ENCODE assay signal across 8 cellular contexts in genomic region chr17:40317880-40318834, GRCh38. TPM values are rescaled to one million over a fixed set of nuclear protein-coding genes. Genes with fewer than 3 reads are reported as not detected.
DNase-seq lines count a peak whose midpoint lies in the region; ATAC-seq and TF ChIP-seq lines count a peak whose summit lies in the region.

No MANE protein-coding gene starts in this region.

- no peaks in the 10 kb centered on the region for H3K27me3 ChIP-seq in esophagus squamous epithelium

- 0 to 2% methylated on average over 14 to 17 of the region's 70 CpGs for WGBS in esophagus squamous epithelium, 2 donors

- DNase-seq in DMS 273 treated with DMSO at 0.1 percent for 48 hours (lab: John Stamatoyannopoulos, UW) (peak; percentile 89), KBM-7 (peak; percentile 95), esophagus squamous epithelium (lab: John Stamatoyannopoulos, UW) (peak; percentile 71), myocyte (ENCODE audit: low read depth) (peak; percentile 98)
- DNase-seq in activated T-cell treated with anti-CD3 and anti-CD28 coated beads, Interleukin-2, amount 50 U/mL, for 48 hours: peak; percentile 94 to 95
- DNase-seq in stimulated activated CD8-positive, alpha-beta memory T cell treated with anti-CD3 and anti-CD28 coated beads, Interleukin-7, amount 100 ng/mL, for 4 hours (ENCODE audit: low read depth in 2 of 2): peak; percentile 86 to 90

- H3K36me3 ChIP-seq in esophagus squamous epithelium: no peaks in the 10 kb centered on the region

- in situ Hi-C loops in KBM-7 (cut with MboI; ENCODE audit: low pct_unique_long_range_greater_than_20kb, low sequenced_read_pairs): no loop called here

- H3K4me3 ChIP-seq in esophagus squamous epithelium: peak overlapping the region; percentile 89 to 96 (median 92)

- ATAC-seq in GM21529 (IDR thresholded peaks at IDR 0.05; ENCODE audit: unreplicated experiment): peak; percentile 61

- intact Hi-C loops in esophagus squamous epithelium (cut with DNase I): no loop called here

- TF ChIP-seq POLR2A in esophagus squamous epithelium (IDR thresholded peaks at IDR 0.05): peak in 3 of 4 donors; percentile 38 to 78 (median 64)

- peaks cover 66 to 98% (median 90%) of the 10 kb centered on the region in 3 donors for H3K4me1 ChIP-seq in esophagus squamous epithelium

- H3K27ac ChIP-seq in esophagus squamous epithelium: peak overlapping the region; percentile 84 to 97 (median 92)

- no peaks in the 10 kb centered on the region for H3K9me3 ChIP-seq in esophagus squamous epithelium

- no peak for TF ChIP-seq CTCF in esophagus squamous epithelium (IDR thresholded peaks at IDR 0.05)

TF ChIP-seq in PFSK-1, 5 proteins besides CTCF, POLR2A, EP300 and RAD21:
- TF ChIP-seq SIN3A (IDR thresholded peaks at IDR 0.05; ENCODE audit: borderline replicate concordance, insufficient read depth, low read length) (no peak), FOXP2 (optimal IDR thresholded peaks at IDR 0.05; ENCODE audit: borderline replicate concordance, extremely low read depth, extremely low read length, insufficient read depth) (peak; percentile 40), TAF1 (IDR thresholded peaks at IDR 0.05; ENCODE audit: borderline replicate concordance, insufficient read depth, low read length) (peak; percentile 63; the same call in 1 of the 2 replicates), POLR2AphosphoS5 (IDR thresholded peaks at IDR 0.05; ENCODE audit: low read depth, low read length) (peak; percentile 55), REST (IDR thresholded peaks at IDR 0.05; ENCODE audit: insufficient read depth in 1 of 2, low read depth in 2 of 2, low read length in 2 of 2) (no peak)

RNA-seq across cellular contexts. Expression of gene RARA, which starts 9.2 kb away (rescaled TPM):
- 57.6 TPM for polyA plus RNA-seq in PFSK-1 (2012; ENCODE audit: insufficient read length, low read depth)
- total RNA-seq in esophagus squamous epithelium (10 to 100 TPM in 2 of 4 donors, 1 to 10 TPM in 2; 6.7 to 14.2 (median 10.8) TPM), myocyte (37.2 and 39.2 TPM in 2 replicates)
- polyA plus RNA-seq in myocyte (2012): 72.7 TPM

RNA-seq across cellular contexts. Expression of gene CDC6, which starts 30.5 kb away (rescaled TPM):
- 39.0 TPM for polyA plus RNA-seq in PFSK-1 (2012; ENCODE audit: insufficient read length, low read depth)
- total RNA-seq in esophagus squamous epithelium (10 to 100 TPM in 2 of 4 donors, 1 to 10 TPM in 2; 2.9 to 17.8 (median 9.8) TPM), myocyte (2.6 and 3.8 TPM in 2 replicates)
- polyA plus RNA-seq in myocyte (2012): 2.9 TPM

RNA-seq across cellular contexts. Expression of gene GJD3, which starts 46.4 kb away (rescaled TPM):
- not detected for polyA plus RNA-seq in PFSK-1 (2012; ENCODE audit: insufficient read length, low read depth)
- total RNA-seq in esophagus squamous epithelium (1 to 10 TPM in 1 of 4 donors, under 1 TPM in 2, not detected in 1; 0.38 to 1.7 (median 0.47) TPM), myocyte (not detected in 2 replicates)
- 0.90 TPM for polyA plus RNA-seq in myocyte (2012)

Comparison
In these comparisons a context has a peak if more than half of its experiments do, and no peak if none do; other contexts are left out.
1. Peak in every context shown above with its lines: DNase-seq, ATAC-seq, H3K4me3 ChIP-seq and H3K27ac ChIP-seq.